2 cellular contexts compared by ENCODE assay signal in the genomic region with DNA sequence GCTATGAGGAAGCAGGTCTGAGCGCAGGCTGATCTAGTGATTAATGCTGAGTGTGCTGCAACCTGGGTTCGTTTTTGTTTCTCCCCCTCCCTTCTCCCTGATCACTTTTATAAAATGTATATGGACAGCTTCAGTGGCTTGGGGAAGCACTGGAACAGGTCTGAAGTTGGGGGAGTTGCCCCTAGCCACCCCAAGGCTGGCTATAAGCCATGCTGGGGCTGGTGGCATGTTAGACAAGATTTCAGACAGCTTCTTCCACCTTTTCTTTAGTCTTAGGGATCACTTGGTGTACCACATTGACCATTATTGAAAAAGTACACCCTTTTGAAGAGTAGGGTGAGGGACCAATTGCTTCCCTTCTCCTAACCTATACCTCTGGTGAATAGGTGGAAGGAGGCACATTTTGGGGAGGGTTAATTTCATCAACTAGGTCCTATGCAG.
TF ChIP-seq lines count a peak whose summit lies in the region.

No MANE protein-coding gene starts in this region.

TF ChIP-seq in SK-N-SH, 30 proteins besides CTCF, POLR2A, EP300 and RAD21 (continued from another document):
- TF ChIP-seq RFX5 (IDR thresholded peaks at IDR 0.05; ENCODE audit: low read length) (no peak), JUND (IDR thresholded peaks at IDR 0.05) (no peak), NRF1 (IDR thresholded peaks at IDR 0.05; ENCODE audit: low read depth, low read length) (no peak), EZH2phosphoT487 (IDR thresholded peaks at IDR 0.05; ENCODE audit: borderline replicate concordance, low read depth) (no peak), MEF2A (IDR thresholded peaks at IDR 0.05; ENCODE audit: borderline replicate concordance, low read depth) (no peak), FOXM1 (IDR thresholded peaks at IDR 0.05; ENCODE audit: low read depth) (no peak), MXI1 (IDR thresholded peaks at IDR 0.05; ENCODE audit: low read depth, low read length) (no peak), YY1 (IDR thresholded peaks at IDR 0.05; ENCODE audit: low read depth) (no peak)

TF ChIP-seq in SK-N-SH treated with all-trans-retinoic acid at 6 μM for 48 hours, 23 proteins besides CTCF, POLR2A, EP300 and RAD21 (continued from another document):
- TF ChIP-seq, protein P1, sequence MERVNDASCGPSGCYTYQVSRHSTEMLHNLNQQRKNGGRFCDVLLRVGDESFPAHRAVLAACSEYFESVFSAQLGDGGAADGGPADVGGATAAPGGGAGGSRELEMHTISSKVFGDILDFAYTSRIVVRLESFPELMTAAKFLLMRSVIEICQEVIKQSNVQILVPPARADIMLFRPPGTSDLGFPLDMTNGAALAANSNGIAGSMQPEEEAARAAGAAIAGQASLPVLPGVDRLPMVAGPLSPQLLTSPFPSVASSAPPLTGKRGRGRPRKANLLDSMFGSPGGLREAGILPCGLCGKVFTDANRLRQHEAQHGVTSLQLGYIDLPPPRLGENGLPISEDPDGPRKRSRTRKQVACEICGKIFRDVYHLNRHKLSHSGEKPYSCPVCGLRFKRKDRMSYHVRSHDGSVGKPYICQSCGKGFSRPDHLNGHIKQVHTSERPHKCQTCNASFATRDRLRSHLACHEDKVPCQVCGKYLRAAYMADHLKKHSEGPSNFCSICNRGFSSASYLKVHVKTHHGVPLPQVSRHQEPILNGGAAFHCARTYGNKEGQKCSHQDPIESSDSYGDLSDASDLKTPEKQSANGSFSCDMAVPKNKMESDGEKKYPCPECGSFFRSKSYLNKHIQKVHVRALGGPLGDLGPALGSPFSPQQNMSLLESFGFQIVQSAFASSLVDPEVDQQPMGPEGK (CRISPR knock-in tag; IDR thresholded peaks at IDR 0.05; ENCODE audit: borderline replicate concordance), result no peak
- TF ChIP-seq TCF4 (CRISPR knock-in tag; IDR thresholded peaks at IDR 0.05; ENCODE audit: borderline replicate concordance), result no peak
- no peak for TF ChIP-seq PPARA (CRISPR knock-in tag; IDR thresholded peaks at IDR 0.05; ENCODE audit: borderline replicate concordance)
- TF ChIP-seq BACH2 (CRISPR knock-in tag; IDR thresholded peaks at IDR 0.05; ENCODE audit: borderline replicate concordance), result no peak
- no peak for TF ChIP-seq OSR1 (CRISPR knock-in tag; IDR thresholded peaks at IDR 0.05)
- no peak for TF ChIP-seq TOX (CRISPR knock-in tag; IDR thresholded peaks at IDR 0.05; ENCODE audit: borderline replicate concordance)
- TF ChIP-seq, protein P2, sequence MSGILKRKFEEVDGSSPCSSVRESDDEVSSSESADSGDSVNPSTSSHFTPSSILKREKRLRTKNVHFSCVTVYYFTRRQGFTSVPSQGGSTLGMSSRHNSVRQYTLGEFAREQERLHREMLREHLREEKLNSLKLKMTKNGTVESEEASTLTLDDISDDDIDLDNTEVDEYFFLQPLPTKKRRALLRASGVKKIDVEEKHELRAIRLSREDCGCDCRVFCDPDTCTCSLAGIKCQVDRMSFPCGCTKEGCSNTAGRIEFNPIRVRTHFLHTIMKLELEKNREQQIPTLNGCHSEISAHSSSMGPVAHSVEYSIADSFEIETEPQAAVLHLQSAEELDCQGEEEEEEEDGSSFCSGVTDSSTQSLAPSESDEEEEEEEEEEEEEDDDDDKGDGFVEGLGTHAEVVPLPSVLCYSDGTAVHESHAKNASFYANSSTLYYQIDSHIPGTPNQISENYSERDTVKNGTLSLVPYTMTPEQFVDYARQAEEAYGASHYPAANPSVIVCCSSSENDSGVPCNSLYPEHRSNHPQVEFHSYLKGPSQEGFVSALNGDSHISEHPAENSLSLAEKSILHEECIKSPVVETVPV (CRISPR knock-in tag; IDR thresholded peaks at IDR 0.05), result no peak
- TF ChIP-seq ZFP3 (CRISPR knock-in tag; IDR thresholded peaks at IDR 0.05), result no peak
- no peak for TF ChIP-seq ZNF70 (CRISPR knock-in tag; IDR thresholded peaks at IDR 0.05)
- no peak for TF ChIP-seq ZNF565 (CRISPR knock-in tag; conservative IDR thresholded peaks at IDR 0.05; ENCODE audit: low read depth)
- no peak for TF ChIP-seq ZC3H10 (CRISPR knock-in tag; IDR thresholded peaks at IDR 0.05)
- TF ChIP-seq RARB (CRISPR knock-in tag; IDR thresholded peaks at IDR 0.05), result no peak
- TF ChIP-seq, protein P3, sequence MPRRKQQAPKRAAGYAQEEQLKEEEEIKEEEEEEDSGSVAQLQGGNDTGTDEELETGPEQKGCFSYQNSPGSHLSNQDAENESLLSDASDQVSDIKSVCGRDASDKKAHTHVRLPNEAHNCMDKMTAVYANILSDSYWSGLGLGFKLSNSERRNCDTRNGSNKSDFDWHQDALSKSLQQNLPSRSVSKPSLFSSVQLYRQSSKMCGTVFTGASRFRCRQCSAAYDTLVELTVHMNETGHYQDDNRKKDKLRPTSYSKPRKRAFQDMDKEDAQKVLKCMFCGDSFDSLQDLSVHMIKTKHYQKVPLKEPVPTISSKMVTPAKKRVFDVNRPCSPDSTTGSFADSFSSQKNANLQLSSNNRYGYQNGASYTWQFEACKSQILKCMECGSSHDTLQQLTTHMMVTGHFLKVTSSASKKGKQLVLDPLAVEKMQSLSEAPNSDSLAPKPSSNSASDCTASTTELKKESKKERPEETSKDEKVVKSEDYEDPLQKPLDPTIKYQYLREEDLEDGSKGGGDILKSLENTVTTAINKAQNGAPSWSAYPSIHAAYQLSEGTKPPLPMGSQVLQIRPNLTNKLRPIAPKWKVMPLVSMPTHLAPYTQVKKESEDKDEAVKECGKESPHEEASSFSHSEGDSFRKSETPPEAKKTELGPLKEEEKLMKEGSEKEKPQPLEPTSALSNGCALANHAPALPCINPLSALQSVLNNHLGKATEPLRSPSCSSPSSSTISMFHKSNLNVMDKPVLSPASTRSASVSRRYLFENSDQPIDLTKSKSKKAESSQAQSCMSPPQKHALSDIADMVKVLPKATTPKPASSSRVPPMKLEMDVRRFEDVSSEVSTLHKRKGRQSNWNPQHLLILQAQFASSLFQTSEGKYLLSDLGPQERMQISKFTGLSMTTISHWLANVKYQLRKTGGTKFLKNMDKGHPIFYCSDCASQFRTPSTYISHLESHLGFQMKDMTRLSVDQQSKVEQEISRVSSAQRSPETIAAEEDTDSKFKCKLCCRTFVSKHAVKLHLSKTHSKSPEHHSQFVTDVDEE (CRISPR knock-in tag; IDR thresholded peaks at IDR 0.05), result no peak
- TF ChIP-seq ZFP30 (CRISPR knock-in tag; IDR thresholded peaks at IDR 0.05), result no peak
- TF ChIP-seq, protein P4, sequence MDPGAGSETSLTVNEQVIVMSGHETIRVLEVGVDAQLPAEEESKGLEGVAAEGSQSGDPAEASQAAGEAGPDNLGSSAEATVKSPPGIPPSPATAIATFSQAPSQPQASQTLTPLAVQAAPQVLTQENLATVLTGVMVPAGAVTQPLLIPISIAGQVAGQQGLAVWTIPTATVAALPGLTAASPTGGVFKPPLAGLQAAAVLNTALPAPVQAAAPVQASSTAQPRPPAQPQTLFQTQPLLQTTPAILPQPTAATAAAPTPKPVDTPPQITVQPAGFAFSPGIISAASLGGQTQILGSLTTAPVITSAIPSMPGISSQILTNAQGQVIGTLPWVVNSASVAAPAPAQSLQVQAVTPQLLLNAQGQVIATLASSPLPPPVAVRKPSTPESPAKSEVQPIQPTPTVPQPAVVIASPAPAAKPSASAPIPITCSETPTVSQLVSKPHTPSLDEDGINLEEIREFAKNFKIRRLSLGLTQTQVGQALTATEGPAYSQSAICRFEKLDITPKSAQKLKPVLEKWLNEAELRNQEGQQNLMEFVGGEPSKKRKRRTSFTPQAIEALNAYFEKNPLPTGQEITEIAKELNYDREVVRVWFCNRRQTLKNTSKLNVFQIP (CRISPR knock-in tag; IDR thresholded peaks at IDR 0.05; ENCODE audit: borderline replicate concordance, low read depth), result no peak
